Comparison of ENCODE assay signal across 14 cellular contexts in the genomic region with DNA sequence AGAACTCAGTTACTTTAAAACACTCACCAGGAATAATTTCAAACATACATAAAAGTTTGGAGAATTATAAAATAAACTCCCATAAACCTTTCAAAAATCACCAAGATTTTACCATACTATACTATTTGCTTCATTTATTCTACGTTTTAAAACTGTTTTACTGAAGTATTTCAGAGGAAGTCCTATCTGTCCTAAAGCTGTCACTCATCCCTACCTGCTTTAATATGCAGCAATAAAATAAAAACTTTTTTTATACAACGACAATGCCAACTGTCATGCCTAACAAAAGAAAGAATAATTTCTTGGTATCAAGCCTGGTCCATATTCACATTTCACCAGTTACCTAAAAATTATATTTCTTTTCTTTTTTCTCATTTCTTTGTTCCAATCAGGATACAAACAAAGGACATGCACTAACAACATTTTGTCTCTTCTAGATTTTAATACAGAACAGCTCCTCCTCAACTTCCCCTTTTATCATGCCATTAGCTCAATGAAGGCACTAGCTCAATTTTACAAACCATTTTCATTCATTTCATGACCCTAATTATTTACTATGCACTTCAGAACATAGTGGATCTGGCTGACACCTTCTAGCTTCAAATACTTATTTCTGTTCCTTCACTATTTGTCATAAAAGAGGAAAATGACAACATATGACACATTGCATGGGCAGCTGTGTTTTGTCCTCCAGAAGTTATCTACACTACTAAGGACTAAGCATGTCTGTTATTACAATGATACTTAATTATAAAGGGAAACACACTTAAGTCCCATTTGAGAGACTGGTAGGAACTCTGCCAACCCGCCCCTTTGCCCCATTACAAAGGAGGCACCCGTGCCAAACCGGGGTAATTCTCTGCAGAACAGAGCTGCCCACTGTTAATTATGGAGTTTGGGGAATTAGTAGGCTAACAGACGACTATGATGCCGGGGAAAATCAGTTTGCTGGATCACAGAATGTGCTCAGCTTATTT.
A peak's percentile ranks its signal among the peaks of the same experiment; 100 is the strongest.
DNase-seq lines count a peak whose midpoint lies in the region; ATAC-seq, FAIRE-seq and TF ChIP-seq lines count a peak whose summit lies in the region.
"Had no signal": no experiment of that assay in that cellular context is flagged by ENCODE, and none has a peak within 500 bp of the region (broad histone marks: within the 10 kb centered on the region; RNA-seq: fewer than 3 reads in every experiment).

No MANE protein-coding gene starts in this region.

- ATAC-seq in CD4-positive, alpha-beta T cell (ENCODE audit: poor library complexity) = no peak

- peaks cover 27% of the 10 kb centered on the region for H3K36me3 Mint-ChIP-seq in brain
- peaks cover 22% of the 10 kb centered on the region for H3K36me3 Mint-ChIP-seq in CD4-positive, alpha-beta T cell (ENCODE audit: low read depth)

- no peak for TF ChIP-seq CTCF in brain (conservative IDR thresholded peaks at IDR 0.05)
- no peak for TF ChIP-seq CTCF in CD4-positive, alpha-beta T cell (IDR thresholded peaks at IDR 0.05)

- DNase-seq in SIG-M5 treated with dmso at 0.1 percent for 504 hours (lab: John Stamatoyannopoulos, UW; ENCODE audit: unreplicated experiment) (peak; percentile 3), SIG-M5 (lab: John Stamatoyannopoulos, UW) (no peak), NCI-H2196 treated with DMSO at 0.1 percent for 48 hours (lab: John Stamatoyannopoulos, UW; ENCODE audit: unreplicated experiment) (peak; percentile 28), substantia nigra (lab: John Stamatoyannopoulos, UW) (peak in 22 of 49 donors; percentile 6 to 48 (median 20)), SJCRH30 (no peak), GM12892 (ENCODE audit: insufficient read length) (no peak)
- no peak for DNase-seq in CD4-positive, alpha-beta T cell
- DNase-seq: activated CD4-positive, alpha-beta memory T cell treated with anti-CD3 and anti-CD28 coated beads for 36 hours; activated effector memory CD4-positive, alpha-beta T cell treated with Interleukin-2 at 50 U/mL for 16 hours; T-helper 2 cell; upper lobe of right lung had no signal

- no peaks in the 10 kb centered on the region for H3K27me3 Mint-ChIP-seq in brain
- H3K27me3 Mint-ChIP-seq in CD4-positive, alpha-beta T cell = no peaks in the 10 kb centered on the region
- H3K27me3 Mint-ChIP-seq: activated CD4-positive, alpha-beta memory T cell treated with anti-CD3 and anti-CD28 coated beads for 36 hours had no signal

- CTCF ChIA-PET in CD4-positive, alpha-beta T cell (lab: Charles Lee) = interaction anchor here (1.0 kb wide), 1 partner anchor 26 kb away, joined by 3 read pairs; no protein-coding TSS in a partner anchor

- peaks cover 3% of the 10 kb centered on the region for H3K4me1 ChIP-seq in SJCRH30

- peak overlapping the region; percentile 31 to 95 (median 81) for H3K27ac Mint-ChIP-seq in brain
- H3K27ac Mint-ChIP-seq in CD4-positive, alpha-beta T cell = no peak overlapping the region
- H3K27ac Mint-ChIP-seq: activated CD4-positive, alpha-beta memory T cell treated with anti-CD3 and anti-CD28 coated beads for 36 hours had no signal

- intact Hi-C loops in CD4-positive, alpha-beta T cell (cut with DNase I, micrococcal nuclease) = no loop called here

- no peaks in the 10 kb centered on the region for H3K9me3 Mint-ChIP-seq in brain
- no peaks in the 10 kb centered on the region for H3K9me3 Mint-ChIP-seq in CD4-positive, alpha-beta T cell
- H3K9me3 Mint-ChIP-seq: activated CD4-positive, alpha-beta memory T cell treated with anti-CD3 and anti-CD28 coated beads for 36 hours had no signal

- TF ChIP-seq POLR2A in GM12892 (IDR thresholded peaks at IDR 0.05; ENCODE audit: low read depth, low read length) = no peak

- FAIRE-seq in GM12892 (lab: Jason Lieb, UNC) = no peak

- H3K4me1 Mint-ChIP-seq in brain = peaks cover 78% of the 10 kb centered on the region
- H3K4me1 Mint-ChIP-seq in CD4-positive, alpha-beta T cell (ENCODE audit: low read depth) = peaks cover 44% of the 10 kb centered on the region

- H3K9me3 ChIP-seq in CD4-positive, alpha-beta T cell (ENCODE audit: control insufficient read depth, low read length) = no peaks in the 10 kb centered on the region
- H3K9me3 ChIP-seq in SJCRH30 (replicated peaks) = no peaks in the 10 kb centered on the region
- H3K9me3 ChIP-seq: MG63, upper lobe of right lung had no signal

- H3K36me3 ChIP-seq in SJCRH30 = no peaks in the 10 kb centered on the region; the same call in 1 of the 2 replicates
- H3K36me3 ChIP-seq: MG63, upper lobe of right lung had no signal

- no peak overlapping the region for H3K4me3 ChIP-seq in SJCRH30
- H3K4me3 ChIP-seq: MG63, upper lobe of right lung had no signal

- peak overlapping the region; percentile 33 for H3K27ac ChIP-seq in substantia nigra (ENCODE audit: low read depth, low read length, poor library complexity, severe bottlenecking)
- H3K27ac ChIP-seq in CD4-positive, alpha-beta T cell (ENCODE audit: low read depth, low read length) = no peak overlapping the region
- no peak overlapping the region for H3K27ac ChIP-seq in SJCRH30
- H3K27ac ChIP-seq: epithelial cell of prostate, upper lobe of right lung had no signal

- POLR2A ChIA-PET in CD4-positive, alpha-beta T cell (lab: Charles Lee) = interaction anchor here (0.5 to 1.3 kb wide), 2 partner anchors 10 to 57 kb away, joined by 3 read pairs; no protein-coding TSS in a partner anchor

- no peaks in the 10 kb centered on the region for H3K27me3 ChIP-seq in CD4-positive, alpha-beta T cell (ENCODE audit: control insufficient read depth, insufficient read depth, low read length)
- no peaks in the 10 kb centered on the region for H3K27me3 ChIP-seq in SJCRH30
- H3K27me3 ChIP-seq: MG63, upper lobe of right lung had no signal

- H3K4me3 Mint-ChIP-seq in brain = peak overlapping the region in 4 of 5 experiments; percentile 21 to 68 (median 40)
- no peak overlapping the region for H3K4me3 Mint-ChIP-seq in CD4-positive, alpha-beta T cell
- H3K4me3 Mint-ChIP-seq: activated CD4-positive, alpha-beta memory T cell treated with anti-CD3 and anti-CD28 coated beads for 36 hours had no signal

Comparison
In these comparisons a context has a peak if more than half of its experiments do, and no peak if none do; other contexts are left out.
1. DNase-seq: peak in SIG-M5 treated with dmso at 0.1 percent for 504 hours (single experiment) and NCI-H2196 treated with DMSO at 0.1 percent for 48 hours (single experiment); none in SIG-M5 (single experiment), CD4-positive, alpha-beta T cell (0 of 10), SJCRH30 (0 of 2) and GM12892 (single experiment).